Comparison of ENCODE assay signal across 10 cellular contexts in genomic region chr9:76634356-76635054, GRCh38.
DNase-seq lines count a peak whose midpoint lies in the region; FAIRE-seq and TF ChIP-seq lines count a peak whose summit lies in the region.
"Had no signal": no experiment of that assay in that cellular context is flagged by ENCODE, and none has a peak within 500 bp of the region (broad histone marks: within the 10 kb centered on the region; RNA-seq: fewer than 3 reads in every experiment).

No MANE protein-coding gene starts in this region.

- H3K27ac ChIP-seq in rectal smooth muscle tissue (ENCODE audit: low read depth, low read length) (peak overlapping the region; percentile 61), uterus (no peak overlapping the region), transverse colon (no peak overlapping the region)
- H3K27ac ChIP-seq in CD8-positive, alpha-beta memory T cell (ENCODE audit: low read depth, low read length): no peak overlapping the region
- H3K27ac ChIP-seq: ascending aorta had no signal

- H3K36me3 Mint-ChIP-seq in CD8-positive, alpha-beta memory T cell: peaks cover 0 to 1% (median 0%) of the 10 kb centered on the region in 3 donors
- H3K36me3 Mint-ChIP-seq: naive B cell had no signal

- no peak for FAIRE-seq in bronchial epithelial cell (lab: Jason Lieb, UNC)

- POLR2A ChIA-PET in CD8-positive, alpha-beta memory T cell (lab: Charles Lee): no interaction called here

- H3K4me1 ChIP-seq in rectal smooth muscle tissue (ENCODE audit: control insufficient read depth, insufficient read depth, low read length) (peaks cover 3% of the 10 kb centered on the region), uterus (no peaks in the 10 kb centered on the region), transverse colon (peaks cover 0 to 7% (median 0%) of the 10 kb centered on the region in 4 donors)
- peaks cover 9% of the 10 kb centered on the region for H3K4me1 ChIP-seq in CD8-positive, alpha-beta memory T cell (ENCODE audit: insufficient read depth, low read length)

- no peak for TF ChIP-seq EP300 in transverse colon (IDR thresholded peaks at IDR 0.05; ENCODE audit: low read depth)

- TF ChIP-seq CTCF in bronchial epithelial cell (IDR thresholded peaks at IDR 0.05; ENCODE audit: insufficient read depth, low read length, severe bottlenecking) (no peak), uterus (IDR thresholded peaks at IDR 0.05) (no peak), transverse colon (IDR thresholded peaks at IDR 0.05) (no peak)

- H3K9me3 ChIP-seq in MG63 (no peaks in the 10 kb centered on the region), uterus (no peaks in the 10 kb centered on the region), transverse colon (no peaks in the 10 kb centered on the region)
- no peaks in the 10 kb centered on the region for H3K9me3 ChIP-seq in CD8-positive, alpha-beta memory T cell (ENCODE audit: low read length)
- H3K9me3 ChIP-seq: ascending aorta had no signal

- peak overlapping the region in 1 of 8 donors; percentile 32 for H3K27ac Mint-ChIP-seq in CD8-positive, alpha-beta memory T cell
- H3K27ac Mint-ChIP-seq: naive B cell had no signal

- H3K4me3 ChIP-seq in MG63 (no peak overlapping the region), bronchial epithelial cell (ENCODE audit: low read depth, low read length) (no peak overlapping the region), rectal smooth muscle tissue (ENCODE audit: low read length) (no peak overlapping the region), uterus (no peak overlapping the region), transverse colon (no peak overlapping the region)
- H3K4me3 ChIP-seq in CD8-positive, alpha-beta memory T cell (ENCODE audit: low read length): no peak overlapping the region
- H3K4me3 ChIP-seq: ascending aorta had no signal

- H3K27me3 Mint-ChIP-seq in CD8-positive, alpha-beta memory T cell: peaks cover 0 to 2% of the 10 kb centered on the region in 2 donors
- H3K27me3 Mint-ChIP-seq: naive B cell had no signal

- CTCF ChIA-PET in CD8-positive, alpha-beta memory T cell (lab: Charles Lee): interaction anchor here (0.9 to 1.3 kb wide), 3 partner anchors 15 to 24 kb away, joined by 3 read pairs; no protein-coding TSS in a partner anchor

- no peaks in the 10 kb centered on the region for H3K27me3 ChIP-seq in MG63
- H3K27me3 ChIP-seq in bronchial epithelial cell (ENCODE audit: control insufficient read depth, insufficient read depth, low read length): no peaks in the 10 kb centered on the region
- no peaks in the 10 kb centered on the region for H3K27me3 ChIP-seq in rectal smooth muscle tissue (ENCODE audit: control insufficient read depth, insufficient read depth, low read length)
- peaks cover 3% of the 10 kb centered on the region for H3K27me3 ChIP-seq in CD8-positive, alpha-beta memory T cell (ENCODE audit: insufficient read depth, low read length, poor library complexity, severe bottlenecking)
- H3K27me3 ChIP-seq in uterus: no peaks in the 10 kb centered on the region
- H3K27me3 ChIP-seq in transverse colon: no peaks in the 10 kb centered on the region
- H3K27me3 ChIP-seq: ascending aorta had no signal

- no peaks in the 10 kb centered on the region for H3K36me3 ChIP-seq in MG63
- H3K36me3 ChIP-seq in bronchial epithelial cell (ENCODE audit: control insufficient read depth, insufficient read depth, low read length): no peaks in the 10 kb centered on the region
- H3K36me3 ChIP-seq in rectal smooth muscle tissue (ENCODE audit: control insufficient read depth, insufficient read depth, low read length): peaks cover 10% of the 10 kb centered on the region
- no peaks in the 10 kb centered on the region for H3K36me3 ChIP-seq in CD8-positive, alpha-beta memory T cell (ENCODE audit: insufficient read depth, low read length)
- no peaks in the 10 kb centered on the region for H3K36me3 ChIP-seq in uterus
- H3K36me3 ChIP-seq in transverse colon: no peaks in the 10 kb centered on the region

- H3K9me3 Mint-ChIP-seq in CD8-positive, alpha-beta memory T cell: no peaks in the 10 kb centered on the region
- H3K9me3 Mint-ChIP-seq: naive B cell had no signal

- WGBS in transverse colon (ENCODE audit: low coverage in 1 of 2), 2 donors: 58 to 82% methylated on average over 1 of the region's 1 CpG

- H3K4me1 Mint-ChIP-seq in CD8-positive, alpha-beta memory T cell: peaks cover 20 to 23% (median 22%) of the 10 kb centered on the region in 3 donors

- TF ChIP-seq POLR2A in uterus (IDR thresholded peaks at IDR 0.05) (no peak), transverse colon (IDR thresholded peaks at IDR 0.05) (no peak)

- in situ Hi-C loops in transverse colon (cut with MboI; ENCODE audit: low pct_ligation_motif_present in 1 of 4, low pct_unique_long_range_greater_than_20kb in 1 of 4, low sequenced_read_pairs in 3 of 4): no loop called here

- H3K4me3 Mint-ChIP-seq in CD8-positive, alpha-beta memory T cell: no peak overlapping the region
- H3K4me3 Mint-ChIP-seq: naive B cell had no signal

- intact Hi-C loops in uterus (cut with DNase I; ENCODE audit: low total_unique reads): no loop called here
- intact Hi-C loops in transverse colon (cut with DNase I; ENCODE audit: low total_unique reads): no loop called here

- DNase-seq in NCI-H146 (lab: John Stamatoyannopoulos, UW) (peak; percentile 44), NCI-H146 treated with DMSO at 0.1 percent for 48 hours (lab: John Stamatoyannopoulos, UW; ENCODE audit: unreplicated experiment) (no peak), MG63 (peak; percentile 14), bronchial epithelial cell (ENCODE audit: low read depth) (peak; percentile 80), uterus (no peak), transverse colon (no peak)
- DNase-seq in CD8-positive, alpha-beta memory T cell: no peak
- DNase-seq: naive B cell had no signal

- no peak overlapping the region for H3K9ac ChIP-seq in rectal smooth muscle tissue (ENCODE audit: low read length)

Comparison
In these comparisons a context has a peak if more than half of its experiments do, and no peak if none do; other contexts are left out.
1. DNase-seq: peak in NCI-H146 (single experiment), MG63 (single experiment) and bronchial epithelial cell (single experiment); none in NCI-H146 treated with DMSO at 0.1 percent for 48 hours (single experiment), CD8-positive, alpha-beta memory T cell (0 of 5), uterus (0 of 2) and transverse colon (single experiment).